Comparison of ENCODE assay signal across 8 cellular contexts in genomic region chr20:2102585-2103453, GRCh38. TPM values are rescaled to one million over a fixed set of nuclear protein-coding genes. Genes with fewer than 3 reads are reported as not detected.
A peak's percentile ranks its signal among the peaks of the same experiment; 100 is the strongest.
DNase-seq lines count a peak whose midpoint lies in the region; ATAC-seq and TF ChIP-seq lines count a peak whose summit lies in the region.

No MANE protein-coding gene starts in this region.

- H3K79me1 ChIP-seq in mesenchymal stem cell (replicated peaks; ENCODE audit: low read length, poor library complexity, severe bottlenecking): peaks cover 7% of the 10 kb centered on the region

- WGBS in mesenchymal stem cell: under 1% methylated on average over 92 of the region's 95 CpGs

- no peaks in the 10 kb centered on the region for H3K27me3 ChIP-seq in mesenchymal stem cell (ENCODE audit: control insufficient read depth in 1 of 2, insufficient read depth in 1 of 2, low read length in 2 of 2)

- H3K23ac ChIP-seq in mesenchymal stem cell (ENCODE audit: low read length in 2 of 2): peak overlapping the region; percentile 82 to 92

- H3K18ac ChIP-seq in mesenchymal stem cell (ENCODE audit: low read depth in 1 of 2, low read length in 2 of 2): peak overlapping the region; percentile 96 to 99

- H3K36me3 ChIP-seq in mesenchymal stem cell (ENCODE audit: control insufficient read depth in 1 of 2, insufficient read depth in 2 of 2, low read depth in 1 of 2, low read length in 2 of 2): peaks cover 5 to 18% of the 10 kb centered on the region in 2 experiments

- H2BK5ac ChIP-seq in mesenchymal stem cell (ENCODE audit: low read depth, low read length, poor library complexity, severe bottlenecking): peak overlapping the region; percentile 100

- H3K27ac ChIP-seq in C4-2B (peak overlapping the region; percentile 97), mesenchymal stem cell (ENCODE audit: low read length, poor library complexity, severe bottlenecking) (peak overlapping the region; percentile 100)

- no peaks in the 10 kb centered on the region for H3K9me3 ChIP-seq in mesenchymal stem cell (ENCODE audit: control insufficient read depth, low read length)

- H3K4me1 ChIP-seq in mesenchymal stem cell (ENCODE audit: control insufficient read depth, insufficient read depth, low read depth, low read length): peaks cover 11% of the 10 kb centered on the region

- H4K91ac ChIP-seq in mesenchymal stem cell (ENCODE audit: low read length): peak overlapping the region; percentile 98

- no peak for TF ChIP-seq CTCF in C4-2B (conservative IDR thresholded peaks at IDR 0.05)

- H2AFZ ChIP-seq in mesenchymal stem cell (ENCODE audit: low read depth, low read length): peak overlapping the region; percentile 75

- peak; percentile 74 for ATAC-seq in GM19324 (IDR thresholded peaks at IDR 0.05; ENCODE audit: low FRiP score, unreplicated experiment)
- ATAC-seq in HG03457 (IDR thresholded peaks at IDR 0.05; ENCODE audit: unreplicated experiment): peak; percentile 40

- H2AK5ac ChIP-seq in mesenchymal stem cell (ENCODE audit: low read length, severe bottlenecking): no peak overlapping the region

- H4K8ac ChIP-seq in mesenchymal stem cell (ENCODE audit: low read length): peak overlapping the region; percentile 94

- H3K4me2 ChIP-seq in mesenchymal stem cell (ENCODE audit: low read length, poor library complexity, severe bottlenecking): peak overlapping the region; percentile 93

- H3K4ac ChIP-seq in mesenchymal stem cell (ENCODE audit: low read depth in 1 of 2, low read length in 2 of 2): peak overlapping the region; percentile 85 to 89

- peak overlapping the region; percentile 43 to 59 for H2BK12ac ChIP-seq in mesenchymal stem cell (ENCODE audit: low read length in 2 of 2)

- H2BK15ac ChIP-seq in mesenchymal stem cell (ENCODE audit: low read depth, poor library complexity, severe bottlenecking): peak overlapping the region; percentile 95

- H3K9ac ChIP-seq in mesenchymal stem cell (ENCODE audit: low read length): peak overlapping the region; percentile 100

- peak overlapping the region; percentile 91 to 96 for H3K4me3 ChIP-seq in mesenchymal stem cell (ENCODE audit: insufficient read depth in 1 of 2, low read depth in 1 of 2, low read length in 2 of 2)

- DNase-seq in NCI-H748 (lab: John Stamatoyannopoulos, UW; ENCODE audit: unreplicated experiment): peak; percentile 96
- peak; percentile 69 to 75 for DNase-seq in activated CD8-positive, alpha-beta memory T cell treated with anti-CD3 and anti-CD28 coated beads for 1 hour (ENCODE audit: extremely low read depth in 1 of 2, low read depth in 1 of 2)
- peak; percentile 80 for DNase-seq in effector CD8-positive, alpha-beta T cell (lab: John Stamatoyannopoulos, UW)
- DNase-seq in mesenchymal stem cell: peak; percentile 93
- DNase-seq in stimulated activated CD8-positive, alpha-beta memory T cell treated with anti-CD3 and anti-CD28 coated beads, Interleukin-12 subunit alpha, Interleukin-12 subunit beta, amount 100 ng/mL, for 24 hours (ENCODE audit: extremely low read depth): peak; percentile 56

- peak overlapping the region; percentile 100 for H2BK120ac ChIP-seq in mesenchymal stem cell (ENCODE audit: low read depth, low read length)

- peak overlapping the region; percentile 92 to 95 for H3K14ac ChIP-seq in mesenchymal stem cell (ENCODE audit: low read length in 2 of 2)

RNA-seq across cellular contexts. Expression of gene STK35, which starts 1.2 kb away (rescaled TPM):
- polyA plus RNA-seq in mesenchymal stem cell (2013, experiment 1 of 2): 11.0 TPM
- 10.8 TPM for polyA plus RNA-seq in mesenchymal stem cell (2013, experiment 2 of 2)

Comparison
In these comparisons a context has a peak if more than half of its experiments do, and no peak if none do; other contexts are left out.
1. Peak in every context shown above with its lines: DNase-seq, ATAC-seq, H3K4me3 ChIP-seq and H3K27ac ChIP-seq.